ENCODE assay signal across 18 cellular contexts in the genomic region with DNA sequence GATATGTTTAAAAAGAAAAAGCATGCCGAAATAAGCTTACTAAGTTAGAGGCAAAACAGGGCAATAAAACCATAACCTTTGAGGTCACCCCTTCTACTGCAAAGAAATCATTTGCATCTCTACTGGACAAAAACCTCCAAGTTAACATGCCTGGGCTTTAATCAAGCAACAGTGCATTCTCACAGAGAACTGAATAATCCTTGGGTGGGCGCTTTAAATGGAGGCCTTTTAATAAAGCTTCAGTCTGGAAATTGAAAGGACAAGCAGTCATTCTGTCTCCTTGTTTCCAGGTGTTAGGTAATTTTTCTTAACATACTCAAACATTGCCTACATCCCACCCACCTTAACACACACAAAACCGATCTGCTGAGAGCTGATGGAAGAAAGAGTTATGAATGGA.
"Had no signal": no experiment of that assay in that cellular context is flagged by ENCODE, and none has a peak within 500 bp of the region (broad histone marks: within the 10 kb centered on the region; RNA-seq: fewer than 3 reads in every experiment).

No MANE protein-coding gene starts in this region.

- H3K9me3 Mint-ChIP-seq: activated B cell treated with CpG ODN at 0.5 μM for 24 hours; activated CD8-positive, alpha-beta T cell treated with anti-CD3 and anti-CD28 coated beads for 36 hours; activated naive CD4-positive, alpha-beta T cell treated with anti-CD3 and anti-CD28 coated beads, Interleukin-2, amount 50 U/mL, for 24 hours; memory B cell; naive thymus-derived CD8-positive, alpha-beta T cell had no signal

- H3K36me3 ChIP-seq: adrenal gland, esophagus muscularis mucosa, left ventricle myocardium inferior, thoracic aorta, upper lobe of right lung had no signal

- H3K27me3 Mint-ChIP-seq: activated B cell treated with CpG ODN at 0.5 μM for 24 hours; activated CD8-positive, alpha-beta T cell treated with anti-CD3 and anti-CD28 coated beads for 36 hours; activated naive CD4-positive, alpha-beta T cell treated with anti-CD3 and anti-CD28 coated beads, Interleukin-2, amount 50 U/mL, for 24 hours; memory B cell; naive thymus-derived CD8-positive, alpha-beta T cell; T-helper 17 cell had no signal

- H3K4me1 ChIP-seq: adrenal gland, left ventricle myocardium inferior, upper lobe of right lung had no signal

- ATAC-seq: activated CD8-positive, alpha-beta T cell treated with anti-CD3 and anti-CD28 coated beads for 36 hours; naive thymus-derived CD8-positive, alpha-beta T cell; T-helper 17 cell; upper lobe of right lung had no signal

- H3K27me3 ChIP-seq: adrenal gland, esophagus muscularis mucosa, upper lobe of right lung had no signal

- H3K27ac ChIP-seq: adrenal gland, coronary artery, esophagus muscularis mucosa, left ventricle myocardium inferior, thoracic aorta, upper lobe of right lung had no signal

- H3K4me3 ChIP-seq: adrenal gland, coronary artery, esophagus muscularis mucosa, left ventricle myocardium inferior, thoracic aorta, upper lobe of right lung had no signal

- H3K9me3 ChIP-seq: adrenal gland, esophagus muscularis mucosa, left ventricle myocardium inferior, thoracic aorta, upper lobe of right lung had no signal

- H3K36me3 Mint-ChIP-seq: activated naive CD4-positive, alpha-beta T cell treated with anti-CD3 and anti-CD28 coated beads, Interleukin-2, amount 50 U/mL, for 24 hours had no signal

- DNase-seq: activated B cell treated with CpG ODN at 0.5 μM for 24 hours; activated CD4-positive, alpha-beta T cell treated with anti-CD3 and anti-CD28 coated beads for 48 hours; activated CD8-positive, alpha-beta T cell treated with anti-CD3 and anti-CD28 coated beads for 36 hours; activated effector memory CD4-positive, alpha-beta T cell treated with anti-CD3 and anti-CD28 coated beads, Interleukin-2, amount 50 U/mL, for 16 hours; activated T-cell treated with anti-CD3 and anti-CD28 coated beads, Interleukin-2, amount 50 U/mL, for 48 hours; adrenal gland; central memory CD4-positive, alpha-beta T cell; left ventricle myocardium inferior; naive thymus-derived CD8-positive, alpha-beta T cell; stimulated activated CD4-positive, alpha-beta T cell treated with anti-CD3 and anti-CD28 coated beads, Interleukin-12 subunit alpha, Interleukin-12 subunit beta, amount 100 ng/mL, for 4 hours; stimulated activated CD4-positive, alpha-beta T cell treated with anti-CD3 and anti-CD28 coated beads, Interleukin-2, amount 100 ng/mL, for 24 hours; T-helper 17 cell; upper lobe of right lung had no signal

- H3K4me3 Mint-ChIP-seq: activated B cell treated with CpG ODN at 0.5 μM for 24 hours; activated CD8-positive, alpha-beta T cell treated with anti-CD3 and anti-CD28 coated beads for 36 hours; activated naive CD4-positive, alpha-beta T cell treated with anti-CD3 and anti-CD28 coated beads, Interleukin-2, amount 50 U/mL, for 24 hours; memory B cell; naive thymus-derived CD8-positive, alpha-beta T cell; T-helper 17 cell had no signal

- H3K27ac Mint-ChIP-seq: activated B cell treated with CpG ODN at 0.5 μM for 24 hours; activated CD8-positive, alpha-beta T cell treated with anti-CD3 and anti-CD28 coated beads for 36 hours; activated naive CD4-positive, alpha-beta T cell treated with anti-CD3 and anti-CD28 coated beads, Interleukin-2, amount 50 U/mL, for 24 hours; memory B cell; T-helper 17 cell had no signal

- H3K4me1 Mint-ChIP-seq: activated B cell treated with CpG ODN at 0.5 μM for 24 hours; activated naive CD4-positive, alpha-beta T cell treated with anti-CD3 and anti-CD28 coated beads, Interleukin-2, amount 50 U/mL, for 24 hours; memory B cell; naive thymus-derived CD8-positive, alpha-beta T cell; T-helper 17 cell had no signal
